In the genomic region with DNA sequence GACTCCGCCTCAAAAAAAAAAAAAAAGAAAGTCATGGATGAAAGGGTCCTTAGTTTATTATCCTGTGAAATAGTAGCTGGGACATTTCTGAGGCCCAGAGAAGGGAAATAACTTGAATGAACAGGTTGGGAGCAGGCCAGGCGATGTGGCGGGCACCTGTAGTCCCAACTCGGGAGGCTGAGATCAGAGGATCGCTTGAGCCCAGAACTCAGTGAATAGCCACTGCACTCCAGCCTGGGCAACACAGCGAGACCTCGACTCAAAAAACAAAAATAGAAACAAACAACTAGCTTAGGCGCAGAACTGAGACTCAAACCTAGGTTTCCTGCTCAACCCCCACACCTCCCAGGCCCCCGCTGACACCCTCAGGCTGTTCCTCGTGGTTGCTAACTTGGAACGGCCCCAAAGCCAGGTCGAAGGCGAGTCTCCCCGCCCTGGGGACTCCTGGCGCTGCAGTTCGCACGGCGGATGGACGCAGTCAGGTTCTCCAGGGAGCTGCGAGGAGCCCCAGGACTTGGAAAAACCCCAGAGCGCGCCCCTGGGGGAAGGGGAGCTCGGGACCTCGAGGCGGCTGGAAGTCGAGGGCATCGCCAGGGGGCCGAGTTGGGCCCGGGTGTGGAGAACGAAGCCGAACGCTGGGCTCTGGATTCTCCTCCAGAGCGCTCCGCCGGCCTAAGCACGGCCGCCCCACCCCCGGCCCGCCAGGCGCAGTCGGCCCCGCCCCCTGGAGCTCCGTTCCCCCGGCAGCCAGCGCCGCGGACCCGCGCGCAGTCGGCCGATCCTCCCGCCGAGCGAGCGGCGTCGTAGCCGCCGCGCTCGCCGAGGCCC, we compare ENCODE assay signal across 8 cellular contexts. TPM values are rescaled to one million over a fixed set of nuclear protein-coding genes. Genes with fewer than 3 reads are reported as not detected.
DNase-seq lines count a peak whose midpoint lies in the region; ATAC-seq lines count a peak whose summit lies in the region.

A gene with protein sequence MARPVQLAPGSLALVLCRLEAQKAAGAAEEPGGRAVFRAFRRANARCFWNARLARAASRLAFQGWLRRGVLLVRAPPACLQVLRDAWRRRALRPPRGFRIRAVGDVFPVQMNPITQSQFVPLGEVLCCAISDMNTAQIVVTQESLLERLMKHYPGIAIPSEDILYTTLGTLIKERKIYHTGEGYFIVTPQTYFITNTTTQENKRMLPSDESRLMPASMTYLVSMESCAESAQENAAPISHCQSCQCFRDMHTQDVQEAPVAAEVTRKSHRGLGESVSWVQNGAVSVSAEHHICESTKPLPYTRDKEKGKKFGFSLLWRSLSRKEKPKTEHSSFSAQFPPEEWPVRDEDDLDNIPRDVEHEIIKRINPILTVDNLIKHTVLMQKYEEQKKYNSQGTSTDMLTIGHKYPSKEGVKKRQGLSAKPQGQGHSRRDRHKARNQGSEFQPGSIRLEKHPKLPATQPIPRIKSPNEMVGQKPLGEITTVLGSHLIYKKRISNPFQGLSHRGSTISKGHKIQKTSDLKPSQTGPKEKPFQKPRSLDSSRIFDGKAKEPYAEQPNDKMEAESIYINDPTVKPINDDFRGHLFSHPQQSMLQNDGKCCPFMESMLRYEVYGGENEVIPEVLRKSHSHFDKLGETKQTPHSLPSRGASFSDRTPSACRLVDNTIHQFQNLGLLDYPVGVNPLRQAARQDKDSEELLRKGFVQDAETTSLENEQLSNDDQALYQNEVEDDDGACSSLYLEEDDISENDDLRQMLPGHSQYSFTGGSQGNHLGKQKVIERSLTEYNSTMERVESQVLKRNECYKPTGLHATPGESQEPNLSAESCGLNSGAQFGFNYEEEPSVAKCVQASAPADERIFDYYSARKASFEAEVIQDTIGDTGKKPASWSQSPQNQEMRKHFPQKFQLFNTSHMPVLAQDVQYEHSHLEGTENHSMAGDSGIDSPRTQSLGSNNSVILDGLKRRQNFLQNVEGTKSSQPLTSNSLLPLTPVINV (plus strand): TSS at position 768 of the 828 bp plus-strand sequence. CDS start 93 bp downstream, outside the sequence.

- peak; percentile 94 for ATAC-seq in left colon

- intact Hi-C loops in left colon (cut with DNase I, micrococcal nuclease): no loop called here

- DNase-seq in GM04503 (ENCODE audit: low read depth): peak; percentile 0
- peak; percentile 55 for DNase-seq in HCEC 1CT
- peak; percentile 28 for DNase-seq in NCI-H1694 treated with DMSO at 0.1 percent for 48 hours (lab: John Stamatoyannopoulos, UW)
- peak; percentile 6 to 17 (median 10) for DNase-seq in activated CD4-positive, CD25-positive, alpha-beta regulatory T cell (lab: John Stamatoyannopoulos, UW)
- peak; percentile 36 for DNase-seq in central memory CD4-positive, alpha-beta T cell
- peak; percentile 56 to 82 for DNase-seq in left colon
- DNase-seq in stimulated activated CD4-positive, alpha-beta T cell treated with anti-CD3 and anti-CD28 coated beads, Interleukin-2, amount 100 ng/mL, for 4 hours (ENCODE audit: low read depth): peak; percentile 55
- no peak for DNase-seq in NCI-H526 treated with DMSO at 0.1 percent for 48 hours (lab: John Stamatoyannopoulos, UW)

RNA-seq across cellular contexts. Expression of the gene that starts here (rescaled TPM):
- 1 to 10 TPM; 1.4 to 3.4 TPM for total RNA-seq in left colon
